1 cellular context compared by ENCODE assay signal in the genomic region with DNA sequence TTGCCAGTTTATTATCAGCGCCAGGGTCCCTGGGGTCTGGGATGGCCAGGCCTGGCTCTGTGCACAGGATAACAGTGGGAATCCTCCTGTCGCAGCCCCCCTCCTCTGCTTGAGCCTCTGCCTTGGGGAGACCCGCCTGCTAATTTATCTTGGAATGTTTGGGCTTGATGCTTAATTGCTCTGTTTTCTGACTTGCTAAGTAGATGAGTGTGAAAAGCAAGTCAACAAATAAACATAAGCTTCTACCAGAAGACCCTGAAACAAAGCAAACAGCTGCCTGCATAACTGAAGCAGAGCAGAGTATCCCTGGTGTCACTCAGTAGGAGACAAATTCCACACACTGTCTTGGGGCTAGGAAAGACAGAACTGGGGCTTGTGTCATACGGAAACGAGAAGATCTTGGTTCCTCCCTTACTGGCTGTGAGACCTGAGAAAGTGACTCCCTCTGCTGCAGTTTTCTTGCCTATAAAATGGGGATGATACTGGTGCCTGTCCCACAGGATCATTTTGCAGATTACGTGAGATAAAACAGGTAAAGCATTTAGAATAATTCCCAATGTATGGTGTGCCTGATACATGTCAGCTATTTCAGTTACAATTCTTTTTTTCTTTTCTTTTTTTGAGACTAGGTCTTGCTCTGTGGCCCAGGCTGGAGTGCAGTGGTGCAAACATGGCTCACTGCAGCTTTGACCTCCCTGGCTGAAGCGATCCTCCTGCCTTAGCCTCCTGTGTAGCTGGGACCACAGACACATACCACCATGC.
TF ChIP-seq lines count a peak whose summit lies in the region.

No MANE protein-coding gene starts in this region.

TF ChIP-seq in SK-N-SH, 30 proteins besides CTCF, POLR2A, EP300 and RAD21 (continued from another document):
- TF ChIP-seq, protein P1, sequence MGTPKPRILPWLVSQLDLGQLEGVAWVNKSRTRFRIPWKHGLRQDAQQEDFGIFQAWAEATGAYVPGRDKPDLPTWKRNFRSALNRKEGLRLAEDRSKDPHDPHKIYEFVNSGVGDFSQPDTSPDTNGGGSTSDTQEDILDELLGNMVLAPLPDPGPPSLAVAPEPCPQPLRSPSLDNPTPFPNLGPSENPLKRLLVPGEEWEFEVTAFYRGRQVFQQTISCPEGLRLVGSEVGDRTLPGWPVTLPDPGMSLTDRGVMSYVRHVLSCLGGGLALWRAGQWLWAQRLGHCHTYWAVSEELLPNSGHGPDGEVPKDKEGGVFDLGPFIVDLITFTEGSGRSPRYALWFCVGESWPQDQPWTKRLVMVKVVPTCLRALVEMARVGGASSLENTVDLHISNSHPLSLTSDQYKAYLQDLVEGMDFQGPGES (IDR thresholded peaks at IDR 0.05; ENCODE audit: low read depth, low read length) = no peak
- TF ChIP-seq TAF1 (IDR thresholded peaks at IDR 0.05; ENCODE audit: borderline replicate concordance, low read depth, low read length) (no peak), FOSL2 (IDR thresholded peaks at IDR 0.05; ENCODE audit: borderline replicate concordance, low read depth) (no peak), SMC3 (IDR thresholded peaks at IDR 0.05; ENCODE audit: low read depth, low read length) (no peak), POLR2AphosphoS5 (IDR thresholded peaks at IDR 0.05; ENCODE audit: low read depth, low read length) (no peak)
